8 cellular contexts compared by ENCODE assay signal in genomic region chr1:25232027-25232865, GRCh38. TPM values are rescaled to one million over a fixed set of nuclear protein-coding genes. Genes with fewer than 3 reads are reported as not detected.
DNase-seq lines count a peak whose midpoint lies in the region; ATAC-seq and TF ChIP-seq lines count a peak whose summit lies in the region.

Gene SYF2, minus strand, starts transcription at chr1:25232502. Its CDS starts 35 bp downstream, at chr1:25232467.

- peaks cover 8% of the 10 kb centered on the region for H3K4me1 Mint-ChIP-seq in glutamatergic neuron (ENCODE audit: low read depth, unreplicated experiment)

- TF ChIP-seq CTCF in glutamatergic neuron (IDR thresholded peaks at IDR 0.05; ENCODE audit: partially characterized antibody, unreplicated experiment) (no peak), osteoblast (IDR thresholded peaks at IDR 0.05; ENCODE audit: extremely low read depth, low read depth, low read length) (no peak), thoracic aorta (IDR thresholded peaks at IDR 0.05) (no peak)

- H3K4me2 ChIP-seq in osteoblast (ENCODE audit: insufficient read depth, low read length): peak within 1 kb of the TSS; percentile 91

- H3K27me3 ChIP-seq in osteoblast (ENCODE audit: insufficient read depth, low read length): no peaks in the 10 kb centered on the region
- no peaks in the 10 kb centered on the region for H3K27me3 ChIP-seq in thoracic aorta (replicated peaks; ENCODE audit: insufficient read depth)

- H3K79me2 ChIP-seq in osteoblast (ENCODE audit: insufficient read depth, low read length): peaks cover 44% of the 10 kb centered on the region

- H3K36me3 Mint-ChIP-seq in activated naive CD4-positive, alpha-beta T cell treated with anti-CD3 and anti-CD28 coated beads, Interleukin-2, amount 50 U/mL, for 72 hours: peaks cover 6 to 8% of the 10 kb centered on the region in 2 donors
- no peaks in the 10 kb centered on the region for H3K36me3 Mint-ChIP-seq in glutamatergic neuron (ENCODE audit: unreplicated experiment)

- peaks cover 4% of the 10 kb centered on the region for H4K20me1 ChIP-seq in osteoblast (ENCODE audit: insufficient read depth, low read length)

- peaks cover 22% of the 10 kb centered on the region for H3K36me3 ChIP-seq in osteoblast (ENCODE audit: insufficient read depth, low read length)
- peaks cover 23% of the 10 kb centered on the region for H3K36me3 ChIP-seq in thoracic aorta

- peak within 1 kb of the TSS; percentile 83 for H2AFZ ChIP-seq in osteoblast (ENCODE audit: low read length)

- H3K4me3 ChIP-seq in osteoblast (ENCODE audit: insufficient read depth, low read length) (peak within 1 kb of the TSS; percentile 91), thoracic aorta (peak within 1 kb of the TSS; percentile 83)

- H3K4me1 ChIP-seq in osteoblast (ENCODE audit: insufficient read depth, low read length) (peaks cover 21% of the 10 kb centered on the region), thoracic aorta (ENCODE audit: control insufficient read depth in 1 of 2, low read depth in 2 of 2) (peaks cover 15 to 23% of the 10 kb centered on the region in 2 donors)

- ATAC-seq in HG02610 (IDR thresholded peaks at IDR 0.05; ENCODE audit: unreplicated experiment) (peak; percentile 78), SK-N-SH treated with all-trans-retinoic acid at 6 μM for 48 hours (peak; percentile 95), thoracic aorta (ENCODE audit: insufficient number of reproducible peaks, low FRiP score, low read depth) (peak; percentile 94)
- ATAC-seq in activated naive CD4-positive, alpha-beta T cell treated with anti-CD3 and anti-CD28 coated beads, Interleukin-2, amount 50 U/mL, for 72 hours: peak; percentile 89 to 93

- no peaks in the 10 kb centered on the region for H3K9me3 Mint-ChIP-seq in activated naive CD4-positive, alpha-beta T cell treated with anti-CD3 and anti-CD28 coated beads, Interleukin-2, amount 50 U/mL, for 72 hours
- H3K9me3 Mint-ChIP-seq in glutamatergic neuron (ENCODE audit: unreplicated experiment): peaks cover 3% of the 10 kb centered on the region

- peaks cover 4% of the 10 kb centered on the region for H3K27me3 Mint-ChIP-seq in glutamatergic neuron (ENCODE audit: unreplicated experiment)

- H3K27ac Mint-ChIP-seq in activated naive CD4-positive, alpha-beta T cell treated with anti-CD3 and anti-CD28 coated beads, Interleukin-2, amount 50 U/mL, for 72 hours: no peak within 1 kb of the TSS
- peak within 1 kb of the TSS; percentile 10 for H3K27ac Mint-ChIP-seq in glutamatergic neuron (ENCODE audit: unreplicated experiment)

- H3K9me3 ChIP-seq in osteoblast (ENCODE audit: low read depth, low read length) (no peaks in the 10 kb centered on the region), thoracic aorta (no peaks in the 10 kb centered on the region)

- peak within 1 kb of the TSS; percentile 89 for H3K27ac ChIP-seq in osteoblast (ENCODE audit: low read depth, low read length)
- H3K27ac ChIP-seq in thoracic aorta: peak within 1 kb of the TSS; percentile 85 to 94

- H3K4me3 Mint-ChIP-seq in glutamatergic neuron (ENCODE audit: unreplicated experiment): no peak within 1 kb of the TSS

- peak; percentile 83 for DNase-seq in GM04504 (ENCODE audit: low read depth)
- peak; percentile 98 for DNase-seq in NCI-H1092 treated with DMSO at 0.1 percent for 48 hours (lab: John Stamatoyannopoulos, UW)
- peak; percentile 86 to 90 for DNase-seq in activated naive CD4-positive, alpha-beta T cell treated with anti-CD3 and anti-CD28 coated beads, Interleukin-2, amount 50 U/mL, for 72 hours (ENCODE audit: low spot score in 2 of 2)
- DNase-seq in glutamatergic neuron: peak; percentile 95
- peak; percentile 95 for DNase-seq in osteoblast (ENCODE audit: insufficient read length, low spot score, missing footprints)
- peak; percentile 75 for DNase-seq in thoracic aorta (ENCODE audit: low spot score)

TF ChIP-seq in SK-N-SH treated with all-trans-retinoic acid at 6 μM for 48 hours, 23 proteins besides CTCF, POLR2A, EP300 and RAD21:
- TF ChIP-seq RARB (CRISPR knock-in tag; IDR thresholded peaks at IDR 0.05) (no peak), ESRRG (CRISPR knock-in tag; IDR thresholded peaks at IDR 0.05) (no peak), TSHZ2 (CRISPR knock-in tag; IDR thresholded peaks at IDR 0.05) (no peak)

RNA-seq across cellular contexts. Expression of gene SYF2, which starts in this region (rescaled TPM):
- total RNA-seq in activated naive CD4-positive, alpha-beta T cell treated with anti-CD3 and anti-CD28 coated beads, Interleukin-2, amount 50 U/mL, for 72 hours: 10 to 100 TPM; 42.3 to 58.1 TPM
- total RNA-seq in glutamatergic neuron (ENCODE audit: unreplicated experiment) (32.6 TPM), osteoblast (39.4 and 41.5 TPM in 2 replicates), thoracic aorta (10 to 100 TPM; 34.9 to 53.9 TPM)

Comparison
In these comparisons a context has a peak if more than half of its experiments do, and no peak if none do; other contexts are left out.
1. Peak in every context shown above with its lines: DNase-seq, ATAC-seq, H3K4me3 ChIP-seq and H3K27ac ChIP-seq.